Comparison of ENCODE assay signal across 12 cellular contexts in the genomic region with DNA sequence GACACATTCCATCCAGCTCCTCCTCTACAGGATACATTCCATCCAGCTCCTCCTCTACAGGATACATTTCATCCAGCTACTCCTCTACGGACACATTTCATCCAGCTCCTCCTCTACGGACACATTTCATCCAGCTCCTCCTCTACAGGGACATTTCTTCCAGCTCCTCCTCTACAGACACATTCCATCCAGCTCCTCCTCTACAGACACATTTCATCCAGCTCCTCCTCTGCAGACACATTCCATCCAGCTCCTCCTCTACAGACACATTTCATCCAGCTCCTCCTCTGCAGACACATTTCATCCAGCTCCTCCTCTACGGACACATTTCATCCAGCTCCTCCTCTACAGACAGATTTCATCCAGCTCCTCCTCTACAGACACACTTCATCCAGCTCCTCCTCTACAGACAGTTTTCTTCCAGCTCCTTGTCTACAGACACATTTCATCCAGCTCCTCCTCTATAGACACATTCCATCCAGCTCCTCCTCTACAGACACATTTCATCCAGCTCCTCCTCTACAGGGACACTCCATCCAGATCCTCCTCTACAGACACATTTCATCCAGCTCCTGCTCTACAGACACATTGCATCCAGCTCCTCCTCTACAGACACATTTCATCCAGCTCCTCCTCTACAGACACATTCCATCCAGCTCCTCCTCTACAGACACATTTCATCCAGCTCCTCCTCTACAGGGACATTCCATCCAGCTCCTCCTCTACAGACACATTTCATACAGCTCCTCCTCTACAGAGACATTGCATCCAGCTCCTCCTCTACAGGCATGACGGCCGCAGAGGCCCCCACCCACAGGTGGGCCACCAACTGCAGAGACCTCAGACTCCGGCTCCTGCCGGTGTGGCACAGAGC. TPM values are rescaled to one million over a fixed set of nuclear protein-coding genes. Genes with fewer than 3 reads are reported as not detected.
DNase-seq lines count a peak whose midpoint lies in the region; ATAC-seq and TF ChIP-seq lines count a peak whose summit lies in the region.
"Not testable (repeated sequence)": the region's sequence is repeated elsewhere in the genome, so short reads cannot be mapped to it uniquely, and the experiment has no call there.
"Had no signal": no experiment of that assay in that cellular context is flagged by ENCODE, and none has a peak within 500 bp of the region (broad histone marks: within the 10 kb centered on the region; RNA-seq: fewer than 3 reads in every experiment).

No MANE protein-coding gene starts in this region.

- H3K36me3 ChIP-seq in CD8-positive, alpha-beta T cell (ENCODE audit: insufficient read depth, low read length): peaks cover 38% of the 10 kb centered on the region
- peaks cover 27% of the 10 kb centered on the region for H3K36me3 ChIP-seq in ectodermal cell (ENCODE audit: control insufficient read depth, insufficient read depth, low read length)
- peaks cover 15 to 85% (median 19%) of the 10 kb centered on the region in 3 experiments for H3K36me3 ChIP-seq in naive thymus-derived CD4-positive, alpha-beta T cell (ENCODE audit: control insufficient read depth in 2 of 3, insufficient read depth in 3 of 3, low read length in 3 of 3)

- not testable (repeated sequence) for H3K9me3 ChIP-seq in CD8-positive, alpha-beta T cell (ENCODE audit: low read length); ectodermal cell (ENCODE audit: control insufficient read depth, low read length); naive thymus-derived CD4-positive, alpha-beta T cell (ENCODE audit: control insufficient read depth in 2 of 3, low read length in 3 of 3)

- H3K27me3 ChIP-seq in CD8-positive, alpha-beta T cell (ENCODE audit: insufficient read depth, low read length); ectodermal cell (ENCODE audit: control insufficient read depth, insufficient read depth, low read length, poor library complexity, severe bottlenecking); naive thymus-derived CD4-positive, alpha-beta T cell (ENCODE audit: control insufficient read depth in 2 of 2, insufficient read depth in 2 of 2, low read length in 2 of 2): not testable (repeated sequence)

- H3K4me1 ChIP-seq in CD8-positive, alpha-beta T cell (ENCODE audit: insufficient read depth, low read length); ectodermal cell (ENCODE audit: control insufficient read depth, insufficient read depth, low read length); naive thymus-derived CD4-positive, alpha-beta T cell (ENCODE audit: control insufficient read depth in 2 of 2, insufficient read depth in 2 of 2, low read length in 2 of 2): not testable (repeated sequence)

- not testable (repeated sequence) for ATAC-seq in CD8-positive, alpha-beta T cell; naive thymus-derived CD4-positive, alpha-beta T cell

- DNase-seq in CD8-positive, alpha-beta T cell; RWPE1 (ENCODE audit: low spot score); glutamatergic neuron; naive thymus-derived CD4-positive, alpha-beta T cell; type B pancreatic cell (ENCODE audit: extremely low spot score, unreplicated experiment): not testable (repeated sequence)
- peak; percentile 35 for DNase-seq in HS-27A (ENCODE audit: low read depth)

- not testable (repeated sequence) for H3K27me3 Mint-ChIP-seq in CD8-positive, alpha-beta T cell (ENCODE audit: low read depth); activated naive CD4-positive, alpha-beta T cell treated with anti-CD3 and anti-CD28 coated beads, Interleukin-2, amount 50 U/mL, for 24 hours; glutamatergic neuron (ENCODE audit: unreplicated experiment); naive thymus-derived CD4-positive, alpha-beta T cell; type B pancreatic cell

- POLR2A ChIA-PET in CD8-positive, alpha-beta T cell (lab: Charles Lee); RWPE1 (lab: Yijun Ruan, JAX; ENCODE audit: low non-redundant PET): not testable (repeated sequence)
- POLR2A ChIA-PET in naive thymus-derived CD4-positive, alpha-beta T cell (lab: Charles Lee): interaction anchor here (0.7 to 1.4 kb wide), 3 partner anchors 10 to 15 kb away, joined by 3 to 5 read pairs (median 4); no protein-coding TSS in a partner anchor

- H3K9me3 Mint-ChIP-seq in CD8-positive, alpha-beta T cell; activated naive CD4-positive, alpha-beta T cell treated with anti-CD3 and anti-CD28 coated beads, Interleukin-2, amount 50 U/mL, for 24 hours; glutamatergic neuron (ENCODE audit: unreplicated experiment); naive thymus-derived CD4-positive, alpha-beta T cell; type B pancreatic cell: not testable (repeated sequence)

- not testable (repeated sequence) for H3K4me3 Mint-ChIP-seq in CD8-positive, alpha-beta T cell; activated naive CD4-positive, alpha-beta T cell treated with anti-CD3 and anti-CD28 coated beads, Interleukin-2, amount 50 U/mL, for 24 hours; naive thymus-derived CD4-positive, alpha-beta T cell
- H3K4me3 Mint-ChIP-seq in glutamatergic neuron (ENCODE audit: unreplicated experiment) (peak overlapping the region; percentile 38), type B pancreatic cell (peak overlapping the region; percentile 12)

- peak overlapping the region; percentile 62 for H3K27ac Mint-ChIP-seq in CD8-positive, alpha-beta T cell
- H3K27ac Mint-ChIP-seq in activated naive CD4-positive, alpha-beta T cell treated with anti-CD3 and anti-CD28 coated beads, Interleukin-2, amount 50 U/mL, for 24 hours: peak overlapping the region; percentile 31
- H3K27ac Mint-ChIP-seq in glutamatergic neuron (ENCODE audit: unreplicated experiment) (peak overlapping the region; percentile 40), type B pancreatic cell (peak overlapping the region; percentile 90)
- peak overlapping the region in 6 of 9 donors; percentile 13 to 84 (median 64) for H3K27ac Mint-ChIP-seq in naive thymus-derived CD4-positive, alpha-beta T cell

- intact Hi-C loops in CD8-positive, alpha-beta T cell (cut with DNase I, micrococcal nuclease); naive thymus-derived CD4-positive, alpha-beta T cell (cut with micrococcal nuclease): not testable (repeated sequence)

- H3K36me3 Mint-ChIP-seq in CD8-positive, alpha-beta T cell: peaks cover 81% of the 10 kb centered on the region
- H3K36me3 Mint-ChIP-seq in activated naive CD4-positive, alpha-beta T cell treated with anti-CD3 and anti-CD28 coated beads, Interleukin-2, amount 50 U/mL, for 24 hours: not testable (repeated sequence)
- H3K36me3 Mint-ChIP-seq in glutamatergic neuron (ENCODE audit: unreplicated experiment) (peaks cover 12% of the 10 kb centered on the region), type B pancreatic cell (peaks cover 33% of the 10 kb centered on the region)
- peaks cover 0 to 27% (median 8%) of the 10 kb centered on the region in 5 donors for H3K36me3 Mint-ChIP-seq in naive thymus-derived CD4-positive, alpha-beta T cell

- H3K4me1 Mint-ChIP-seq in CD8-positive, alpha-beta T cell (ENCODE audit: low read depth); activated naive CD4-positive, alpha-beta T cell treated with anti-CD3 and anti-CD28 coated beads, Interleukin-2, amount 50 U/mL, for 24 hours; glutamatergic neuron (ENCODE audit: low read depth, unreplicated experiment); type B pancreatic cell (ENCODE audit: unreplicated experiment): not testable (repeated sequence)
- H3K4me1 Mint-ChIP-seq in naive thymus-derived CD4-positive, alpha-beta T cell: peaks cover 3 to 14% (median 10%) of the 10 kb centered on the region in 7 donors

- H3K27ac ChIP-seq in CD8-positive, alpha-beta T cell (ENCODE audit: low read depth, low read length); naive thymus-derived CD4-positive, alpha-beta T cell (ENCODE audit: low read depth, low read length): not testable (repeated sequence)
- H3K27ac ChIP-seq in RWPE1 (peak overlapping the region; percentile 100), ectodermal cell (ENCODE audit: insufficient read depth, low read depth, low read length, poor library complexity, severe bottlenecking) (peak overlapping the region; percentile 71)

- WGBS in ectodermal cell, 2 experiments: 89 to 90% methylated on average over 7 of the region's 7 CpGs

- not testable (repeated sequence) for TF ChIP-seq CTCF in CD8-positive, alpha-beta T cell (IDR thresholded peaks at IDR 0.05); RWPE1 (conservative IDR thresholded peaks at IDR 0.05; ENCODE audit: low read depth); glutamatergic neuron (IDR thresholded peaks at IDR 0.05; ENCODE audit: partially characterized antibody, unreplicated experiment); type B pancreatic cell (conservative IDR thresholded peaks at IDR 0.05)

- not testable (repeated sequence) for H3K4me3 ChIP-seq in CD8-positive, alpha-beta T cell (ENCODE audit: low read depth, low read length); ectodermal cell (ENCODE audit: insufficient read depth, low read depth, low read length); naive thymus-derived CD4-positive, alpha-beta T cell (ENCODE audit: low read length)

- CTCF ChIA-PET in CD8-positive, alpha-beta T cell (lab: Charles Lee): interaction anchor here (0.8 to 1.7 kb wide), 2 partner anchors 11 to 316 kb away, joined by 3 to 5 read pairs; no protein-coding TSS in a partner anchor
- CTCF ChIA-PET in RWPE1 (lab: Yijun Ruan, JAX): interaction anchor here (0.6 kb wide), 1 partner anchor 474 kb away, joined by 4 read pairs; no protein-coding TSS in a partner anchor
- CTCF ChIA-PET in naive thymus-derived CD4-positive, alpha-beta T cell (lab: Charles Lee): interaction anchor here (0.7 to 1.0 kb wide), 2 partner anchors 264 to 316 kb away, joined by 4 to 6 read pairs; no protein-coding TSS in a partner anchor

RNA-seq across cellular contexts. Expression of gene CLPTM1L, which starts 16.4 kb away (rescaled TPM):
- 10 to 100 TPM; 56.8 to 58.9 TPM for total RNA-seq in CD8-positive, alpha-beta T cell
- 101 TPM for polyA plus RNA-seq in ectodermal cell (2013, experiment 1 of 4)
- 106 TPM for polyA plus RNA-seq in ectodermal cell (2013, experiment 2 of 4)
- 86.4 TPM for polyA plus RNA-seq in ectodermal cell (2013, experiment 3 of 4)
- 84.4 TPM for polyA plus RNA-seq in ectodermal cell (2013, experiment 4 of 4)
- total RNA-seq in glutamatergic neuron (ENCODE audit: unreplicated experiment) (95.2 TPM), type B pancreatic cell (ENCODE audit: low replicate concordance) (84.8 and 90.1 TPM in 2 replicates)
- 100 to 1,000 TPM in 1 of 5 experiments, 10 to 100 TPM in 4; 64.9 to 104 (median 71.9) TPM for total RNA-seq in naive thymus-derived CD4-positive, alpha-beta T cell
- 10 to 100 TPM; 27.7 to 49.3 TPM for polyA plus RNA-seq in naive thymus-derived CD4-positive, alpha-beta T cell

RNA-seq across cellular contexts. Expression of gene TERT, which starts 33.6 kb away (rescaled TPM):
- under 1 TPM in 1 of 2 experiments, not detected in 1; 0.08 TPM for total RNA-seq in CD8-positive, alpha-beta T cell
- polyA plus RNA-seq in ectodermal cell (2013, experiment 1 of 4): 5.5 TPM
- 3.6 TPM for polyA plus RNA-seq in ectodermal cell (2013, experiment 2 of 4)
- polyA plus RNA-seq in ectodermal cell (2013, experiment 3 of 4): 4.8 TPM
- 5.4 TPM for polyA plus RNA-seq in ectodermal cell (2013, experiment 4 of 4)
- 2.9 TPM for total RNA-seq in glutamatergic neuron (ENCODE audit: unreplicated experiment)
- total RNA-seq in naive thymus-derived CD4-positive, alpha-beta T cell: 1 to 10 TPM in 3 of 5 experiments, under 1 TPM in 2; 0.13 to 3.3 (median 1.8) TPM
- polyA plus RNA-seq in naive thymus-derived CD4-positive, alpha-beta T cell: under 1 TPM in 1 of 2 donors, not detected in 1; 0.23 TPM
- total RNA-seq in type B pancreatic cell (ENCODE audit: low replicate concordance): 1.7 and 2.4 TPM in 2 replicates
- total RNA-seq: aorta, dermis microvascular lymphatic vessel endothelial cell, frontal cortex, right atrium auricular region had no signal
- polyA plus RNA-seq: aorta had no signal

Comparison
In these comparisons a context has a peak if more than half of its experiments do, and no peak if none do; other contexts are left out.
1. H3K27ac Mint-ChIP-seq: peak in every context shown above with its lines; median percentile 90 in type B pancreatic cell; 64 in naive thymus-derived CD4-positive, alpha-beta T cell; 62 in CD8-positive, alpha-beta T cell; 40 in glutamatergic neuron; 31 in activated naive CD4-positive, alpha-beta T cell treated with anti-CD3 and anti-CD28 coated beads, Interleukin-2, amount 50 U/mL, for 24 hours.